ENCODE assay signal across 8 cellular contexts in genomic region chrX:123960956-123961267, GRCh38. TPM values are rescaled to one million over a fixed set of nuclear protein-coding genes. Genes with fewer than 3 reads are reported as not detected.
DNase-seq lines count a peak whose midpoint lies in the region; ATAC-seq and TF ChIP-seq lines count a peak whose summit lies in the region.

No MANE protein-coding gene starts in this region.

- H3K9me3 ChIP-seq in left lung = no peaks in the 10 kb centered on the region

- no peaks in the 10 kb centered on the region for H3K36me3 ChIP-seq in left lung

- H3K27me3 ChIP-seq in left lung = no peaks in the 10 kb centered on the region

- peak overlapping the region; percentile 98 to 99 for H3K27ac ChIP-seq in left lung
- peak overlapping the region; percentile 99 for H3K27ac ChIP-seq in substantia nigra (ENCODE audit: low read depth, low read length, poor library complexity, severe bottlenecking)

- peaks cover 19% of the 10 kb centered on the region for H3K4me1 Mint-ChIP-seq in T-helper 2 cell treated with Interferon-gamma antibody and Interleukin-4, amounts not matched to agents 5 μg/mL and 100 μg/mL, for 36 hours (ENCODE audit: low read depth)
- peaks cover 30% of the 10 kb centered on the region for H3K4me1 Mint-ChIP-seq in activated naive CD8-positive, alpha-beta T cell treated with anti-CD3 and anti-CD28 coated beads, Interleukin-2, amount 50 U/mL, for 24 hours

- TF ChIP-seq CTCF in left lung (IDR thresholded peaks at IDR 0.05) = no peak

- intact Hi-C loops in left lung (cut with DNase I) = no loop called here

- no peak for DNase-seq in T-helper 2 cell treated with Interferon-gamma antibody and Interleukin-4, amounts not matched to agents 5 μg/mL and 100 μg/mL, for 36 hours (ENCODE audit: low spot score)
- DNase-seq in T-helper 2 cell (no peak), left lung (no peak), substantia nigra (lab: John Stamatoyannopoulos, UW) (peak in 11 of 49 donors; percentile 10 to 67 (median 24)), NCI-H1105 (lab: John Stamatoyannopoulos, UW) (no peak)
- no peak for DNase-seq in activated naive CD8-positive, alpha-beta T cell treated with anti-CD3 and anti-CD28 coated beads, Interleukin-2, amount 50 U/mL, for 24 hours

- no peak for ATAC-seq in activated naive CD8-positive, alpha-beta T cell treated with anti-CD3 and anti-CD28 coated beads, Interleukin-2, amount 50 U/mL, for 24 hours
- ATAC-seq in left lung (no peak), GM19351 (IDR thresholded peaks at IDR 0.05; ENCODE audit: unreplicated experiment) (no peak), HG03097 (IDR thresholded peaks at IDR 0.05; ENCODE audit: low FRiP score, unreplicated experiment) (no peak)

- H3K9me3 Mint-ChIP-seq in T-helper 2 cell treated with Interferon-gamma antibody and Interleukin-4, amounts not matched to agents 5 μg/mL and 100 μg/mL, for 36 hours = no peaks in the 10 kb centered on the region
- H3K9me3 Mint-ChIP-seq in activated naive CD8-positive, alpha-beta T cell treated with anti-CD3 and anti-CD28 coated beads, Interleukin-2, amount 50 U/mL, for 24 hours = no peaks in the 10 kb centered on the region

- H3K27ac Mint-ChIP-seq in T-helper 2 cell treated with Interferon-gamma antibody and Interleukin-4, amounts not matched to agents 5 μg/mL and 100 μg/mL, for 36 hours = peak overlapping the region; percentile 99
- peak overlapping the region; percentile 97 for H3K27ac Mint-ChIP-seq in activated naive CD8-positive, alpha-beta T cell treated with anti-CD3 and anti-CD28 coated beads, Interleukin-2, amount 50 U/mL, for 24 hours

- no peaks in the 10 kb centered on the region for H3K27me3 Mint-ChIP-seq in T-helper 2 cell treated with Interferon-gamma antibody and Interleukin-4, amounts not matched to agents 5 μg/mL and 100 μg/mL, for 36 hours (ENCODE audit: low read depth)
- H3K27me3 Mint-ChIP-seq in activated naive CD8-positive, alpha-beta T cell treated with anti-CD3 and anti-CD28 coated beads, Interleukin-2, amount 50 U/mL, for 24 hours = peaks cover 4% of the 10 kb centered on the region

- H3K36me3 Mint-ChIP-seq in T-helper 2 cell treated with Interferon-gamma antibody and Interleukin-4, amounts not matched to agents 5 μg/mL and 100 μg/mL, for 36 hours (ENCODE audit: low read depth) = peaks cover 12% of the 10 kb centered on the region
- peaks cover 12% of the 10 kb centered on the region for H3K36me3 Mint-ChIP-seq in activated naive CD8-positive, alpha-beta T cell treated with anti-CD3 and anti-CD28 coated beads, Interleukin-2, amount 50 U/mL, for 24 hours (ENCODE audit: low read depth)

- H3K4me3 ChIP-seq in left lung = peak overlapping the region; percentile 41 to 63

- H3K4me3 Mint-ChIP-seq in T-helper 2 cell treated with Interferon-gamma antibody and Interleukin-4, amounts not matched to agents 5 μg/mL and 100 μg/mL, for 36 hours = peak overlapping the region; percentile 95
- H3K4me3 Mint-ChIP-seq in activated naive CD8-positive, alpha-beta T cell treated with anti-CD3 and anti-CD28 coated beads, Interleukin-2, amount 50 U/mL, for 24 hours = peak overlapping the region; percentile 91

- peaks cover 0 to 19% of the 10 kb centered on the region in 2 donors for H3K4me1 ChIP-seq in left lung

RNA-seq across cellular contexts. Expression of gene STAG2, which starts 0.6 kb away (rescaled TPM):
- 10 to 100 TPM; 47.8 to 66.5 TPM for total RNA-seq in left lung
